Comparison of ENCODE assay signal across 8 cellular contexts in the genomic region with DNA sequence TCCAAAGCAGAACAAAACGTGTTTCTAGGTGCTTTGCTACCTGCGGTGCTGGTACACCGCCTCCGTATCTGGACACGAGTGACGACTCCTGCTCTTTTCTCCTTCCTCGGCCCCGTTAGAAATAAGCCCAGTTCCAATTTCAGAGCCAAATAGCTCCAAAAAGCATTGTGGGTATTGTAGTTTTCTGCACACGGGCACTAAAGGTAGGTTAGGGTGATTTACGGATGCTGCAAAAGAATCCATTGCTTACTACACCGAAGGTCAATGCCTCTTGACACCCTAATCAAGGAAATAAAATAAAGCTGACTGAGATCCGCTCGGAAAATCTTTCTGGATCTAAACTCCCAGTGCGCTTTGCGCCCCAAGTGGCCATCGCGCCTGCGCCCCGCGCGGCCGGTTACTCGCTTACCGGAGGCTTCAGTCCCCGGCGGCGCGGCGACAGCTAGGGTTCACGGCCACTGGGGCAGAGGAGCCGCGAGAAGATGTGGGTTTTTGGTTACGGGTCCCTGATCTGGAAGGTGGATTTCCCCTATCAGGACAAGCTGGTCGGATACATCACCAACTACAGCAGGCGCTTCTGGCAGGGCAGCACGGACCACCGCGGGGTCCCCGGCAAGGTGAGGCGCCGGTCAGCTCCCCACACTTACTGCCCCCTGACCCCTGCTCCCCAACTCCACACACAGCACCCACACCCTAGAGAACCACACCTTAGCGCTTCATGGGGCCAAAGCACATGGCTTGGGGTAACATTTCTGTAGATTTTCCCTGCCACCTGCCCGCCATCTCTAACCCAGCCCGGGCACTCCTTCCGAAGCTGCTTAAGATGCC. TPM values are rescaled to one million over a fixed set of nuclear protein-coding genes. Genes with fewer than 3 reads are reported as not detected.
A peak's percentile ranks its signal among the peaks of the same experiment; 100 is the strongest.
DNase-seq lines count a peak whose midpoint lies in the region; FAIRE-seq and TF ChIP-seq lines count a peak whose summit lies in the region.

A gene (plus strand): TSS at position 400 of the 828 bp plus-strand sequence. CDS start 83 bp downstream, at position 483.

- no peak within 1 kb of the TSS for H2AK5ac ChIP-seq in H9 (ENCODE audit: insufficient read length, low read length)

- peak; percentile 80 for DNase-seq in H9
- DNase-seq in M059J (ENCODE audit: low read depth) = peak; percentile 84
- peak; percentile 99 for DNase-seq in SHP77 treated with DMSO at 0.1 percent for 48 hours (lab: John Stamatoyannopoulos, UW)
- DNase-seq in activated effector memory CD4-positive, alpha-beta T cell treated with anti-CD3 and anti-CD28 coated beads, Interleukin-2, amount 50 U/mL, for 16 hours = peak; percentile 94
- DNase-seq in fibroblast of villous mesenchyme (ENCODE audit: low read depth) = peak; percentile 77
- DNase-seq in neural crest cell (ENCODE audit: low read depth, low spot score) = peak; percentile 75

- H3K27ac Mint-ChIP-seq in H9 (peak within 1 kb of the TSS; percentile 78 to 97 (median 80); a peak in 6 of 7 replicates), neural crest cell (ENCODE audit: unreplicated experiment) (peak within 1 kb of the TSS; percentile 89)

- no peaks in the 10 kb centered on the region for H3K79me1 ChIP-seq in H9 (ENCODE audit: insufficient read depth, low read depth, low read length, poor library complexity, severe bottlenecking)

- H3K4me3 Mint-ChIP-seq in H9 (peak within 1 kb of the TSS; percentile 94 to 96), neural crest cell (peak within 1 kb of the TSS; percentile 86)

- H3K27me3 Mint-ChIP-seq in H9 (ENCODE audit: low read depth) (no peaks in the 10 kb centered on the region), neural crest cell (ENCODE audit: low read depth) (no peaks in the 10 kb centered on the region)

- H4K91ac ChIP-seq in H9 (ENCODE audit: insufficient read length, low read depth, low read length) = no peak within 1 kb of the TSS

- no CpG with 5 or more reads among the region's 45 CpGs for WGBS in H9 (ENCODE audit: extremely low coverage, insufficient read length, low lambda C conversion rate)

- no peak within 1 kb of the TSS; the same call in 1 of the 2 replicates for H2BK15ac ChIP-seq in H9 (ENCODE audit: low read depth, low read length)

- H4K5ac ChIP-seq in H9 (ENCODE audit: insufficient read length, low read depth, low read length) = no peak within 1 kb of the TSS

- H2BK120ac ChIP-seq in H9 (ENCODE audit: low read depth, low read length, poor library complexity, severe bottlenecking) = no peak within 1 kb of the TSS

- H3K27ac ChIP-seq in H9 (ENCODE audit: insufficient read length, low read depth, low read length) (peak within 1 kb of the TSS; percentile 73), stomach smooth muscle (ENCODE audit: low read length) (peak within 1 kb of the TSS; percentile 72)

- no peak within 1 kb of the TSS for H3T11ph ChIP-seq in H9 (ENCODE audit: low read length)

- peak within 1 kb of the TSS; percentile 84 for H3K18ac ChIP-seq in H9 (ENCODE audit: insufficient read length, low read depth, low read length)

- H3K27me3 ChIP-seq in H9 (ENCODE audit: insufficient read depth, low read length) (no peaks in the 10 kb centered on the region), stomach smooth muscle (ENCODE audit: control insufficient read depth in 1 of 2, insufficient read depth in 2 of 2, low read length in 2 of 2) (no peaks in the 10 kb centered on the region)

- peak within 1 kb of the TSS; percentile 62 for H3K14ac ChIP-seq in H9 (ENCODE audit: insufficient read depth, low read length)

- no peak within 1 kb of the TSS for H3K56ac ChIP-seq in H9 (ENCODE audit: insufficient read length, low read depth, low read length)

- peaks cover 0 to 3% of the 10 kb centered on the region in 2 donors for H3K36me3 ChIP-seq in stomach smooth muscle (ENCODE audit: control insufficient read depth in 2 of 2, insufficient read depth in 2 of 2, low read length in 2 of 2)

- H3K9me3 ChIP-seq in H9 (ENCODE audit: control insufficient read depth, low read depth, low read length) (no peaks in the 10 kb centered on the region), stomach smooth muscle (ENCODE audit: control insufficient read depth in 2 of 2, low read length in 2 of 2) (no peaks in the 10 kb centered on the region)

- no peak within 1 kb of the TSS for H2BK20ac ChIP-seq in H9 (ENCODE audit: low read depth, low read length, poor library complexity, severe bottlenecking)

- H3K4me2 ChIP-seq in H9 (ENCODE audit: insufficient read depth, insufficient read length, low read length) = peak within 1 kb of the TSS; percentile 97

- H2BK12ac ChIP-seq in H9 (ENCODE audit: insufficient read length, low read depth, low read length) = no peak within 1 kb of the TSS

- TF ChIP-seq CTCF in H9 (conservative IDR thresholded peaks at IDR 0.05) (peak; percentile 51), fibroblast of villous mesenchyme (IDR thresholded peaks at IDR 0.05; ENCODE audit: insufficient read depth, low read depth, low read length) (peak; percentile 39), neural crest cell (conservative IDR thresholded peaks at IDR 0.05) (peak; percentile 61)

- H3K36me3 Mint-ChIP-seq in H9 (ENCODE audit: insufficient read depth in 1 of 3, low read depth in 3 of 3) (peaks cover 8 to 23% (median 19%) of the 10 kb centered on the region in 3 experiments), neural crest cell (ENCODE audit: low read depth) (peaks cover 4% of the 10 kb centered on the region)

- H4K20me1 ChIP-seq in H9 (ENCODE audit: control insufficient read depth, insufficient read depth, insufficient read length) = no peaks in the 10 kb centered on the region

- peak within 1 kb of the TSS; percentile 95 for H2AFZ ChIP-seq in H9 (ENCODE audit: low read length)

- H3K9me3 Mint-ChIP-seq in H9 = no peaks in the 10 kb centered on the region
- H3K9me3 Mint-ChIP-seq in neural crest cell = peaks cover 2% of the 10 kb centered on the region

- H4K8ac ChIP-seq in H9 (replicated peaks; ENCODE audit: insufficient read length, low read depth, low read length) = no peak within 1 kb of the TSS

- H3K9ac ChIP-seq in H9 (ENCODE audit: extremely low read depth, insufficient read length, low read length) (peak within 1 kb of the TSS; percentile 90), stomach smooth muscle (ENCODE audit: low read length in 2 of 2) (peak within 1 kb of the TSS; percentile 89 to 93)

- H2BK5ac ChIP-seq in H9 (ENCODE audit: insufficient read length, low read length) = no peak within 1 kb of the TSS

- H3K4me3 ChIP-seq in fibroblast of villous mesenchyme (ENCODE audit: low read depth, low read length) (peak within 1 kb of the TSS; percentile 84), stomach smooth muscle (ENCODE audit: low read length in 2 of 2) (peak within 1 kb of the TSS; percentile 91 to 98)

- H3K79me2 ChIP-seq in H9 (ENCODE audit: insufficient read depth, low read length) = no peaks in the 10 kb centered on the region

- peak; percentile 80 for FAIRE-seq in G401.6 (lab: Jason Lieb, UNC)

- no peaks in the 10 kb centered on the region for H3K4me1 ChIP-seq in H9 (ENCODE audit: insufficient read depth, low read length)
- H3K4me1 ChIP-seq in stomach smooth muscle (ENCODE audit: control insufficient read depth, insufficient read depth, low read length) = peaks cover 5% of the 10 kb centered on the region

- H3K4me1 Mint-ChIP-seq in H9 (peaks cover 18 to 20% of the 10 kb centered on the region in 2 experiments), neural crest cell (peaks cover 32% of the 10 kb centered on the region)

- H3K4ac ChIP-seq in H9 (ENCODE audit: low read depth, low read length) = no peak within 1 kb of the TSS

- no peak within 1 kb of the TSS for H3K23ac ChIP-seq in H9 (ENCODE audit: insufficient read length, low read depth, low read length)

- peaks cover 9% of the 10 kb centered on the region for H3K23me2 ChIP-seq in H9 (ENCODE audit: insufficient read length, low read depth, low read length, poor library complexity, severe bottlenecking)

RNA-seq across cellular contexts. Expression of the gene that starts here (rescaled TPM):
- total RNA-seq in H9 (2021) = 10.7 and 11.3 TPM in 2 replicates
- total RNA-seq in M059J (2014; rRNA removed; shearing (Covaris generic)) = 13.9 and 14.6 TPM in 2 replicates
- 1.9 and 5.2 TPM in 2 replicates for total RNA-seq in fibroblast of villous mesenchyme
- 7.8 and 7.9 TPM in 2 replicates for total RNA-seq in neural crest cell

Comparison
In these comparisons a context has a peak if more than half of its experiments do, and no peak if none do; other contexts are left out.
1. Peak in every context shown above with its lines: DNase-seq, H3K4me3 ChIP-seq and H3K27ac ChIP-seq.